ENCODE assay signal across 12 cellular contexts in the genomic region with DNA sequence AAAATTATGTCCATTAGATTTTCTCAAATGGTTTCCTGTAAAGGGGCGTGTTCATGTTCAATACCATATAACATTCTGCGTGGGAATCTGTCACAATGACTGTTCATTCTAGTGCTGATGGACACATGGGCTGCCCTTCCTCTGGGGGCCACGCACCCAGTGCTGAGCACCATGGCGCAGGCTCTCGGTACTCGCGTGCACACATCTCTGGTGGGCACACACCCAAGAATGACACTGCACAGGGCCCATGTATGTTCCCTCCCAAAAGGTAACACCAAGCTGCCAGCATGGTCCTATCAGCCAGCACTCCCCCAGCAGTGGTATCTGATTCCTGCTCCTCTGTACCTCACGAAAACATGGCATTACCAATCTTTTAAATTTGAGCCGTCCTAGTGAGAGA. TPM values are rescaled to one million over a fixed set of nuclear protein-coding genes. Genes with fewer than 3 reads are reported as not detected.
"Had no signal": no experiment of that assay in that cellular context is flagged by ENCODE, and none has a peak within 500 bp of the region (broad histone marks: within the 10 kb centered on the region; RNA-seq: fewer than 3 reads in every experiment).

No MANE protein-coding gene starts in this region.

- H3K9me3 Mint-ChIP-seq: activated naive CD4-positive, alpha-beta T cell treated with anti-CD3 and anti-CD28 coated beads for 36 hours; stimulated activated memory B cell treated with anti-CD40 and anti-IgM and Interleukin-4, amounts not matched to agents 10 μg/mL and 1 μg/mL and 100 μg/mL, for 72 hours; T-helper 1 cell treated with Interleukin-12 subunit alpha and Interleukin-12 subunit beta and Interleukin-4 antibody, amounts not matched to agents 30 μg/mL and 1 μg/mL, for 36 hours had no signal

- H3K4me3 ChIP-seq: ovary, right lobe of liver, thyroid gland had no signal

- H3K4me3 Mint-ChIP-seq: activated CD8-positive, alpha-beta T cell treated with anti-CD3 and anti-CD28 coated beads, Interleukin-2, amount 10 ng/mL, durations not matched to agents 7 days and 5 days; activated naive CD4-positive, alpha-beta T cell treated with anti-CD3 and anti-CD28 coated beads for 36 hours; stimulated activated memory B cell treated with anti-CD40 and anti-IgM and Interleukin-4, amounts not matched to agents 10 μg/mL and 1 μg/mL and 100 μg/mL, for 72 hours; T-helper 1 cell treated with Interleukin-12 subunit alpha and Interleukin-12 subunit beta and Interleukin-4 antibody, amounts not matched to agents 30 μg/mL and 1 μg/mL, for 36 hours had no signal

- DNase-seq: activated CD4-positive, alpha-beta T cell treated with anti-CD3 and anti-CD28 coated beads for 4 hours; activated CD8-positive, alpha-beta T cell treated with anti-CD3 and anti-CD28 coated beads, Interleukin-2, amount 10 ng/mL, durations not matched to agents 7 days and 5 days; activated naive CD4-positive, alpha-beta T cell treated with anti-CD3 and anti-CD28 coated beads for 36 hours; foreskin fibroblast; stimulated activated CD4-positive, alpha-beta T cell treated with anti-CD3 and anti-CD28 coated beads, Interleukin-2, amount 100 ng/mL, for 48 hours; thyroid gland had no signal

- H3K27me3 ChIP-seq: ovary, right lobe of liver, thyroid gland had no signal

- H3K36me3 Mint-ChIP-seq: stimulated activated memory B cell treated with anti-CD40 and anti-IgM and Interleukin-4, amounts not matched to agents 10 μg/mL and 1 μg/mL and 100 μg/mL, for 72 hours had no signal

- H3K36me3 ChIP-seq: ovary, right lobe of liver had no signal

- H3K27ac Mint-ChIP-seq: activated CD8-positive, alpha-beta T cell treated with anti-CD3 and anti-CD28 coated beads, Interleukin-2, amount 10 ng/mL, durations not matched to agents 7 days and 5 days; activated naive CD4-positive, alpha-beta T cell treated with anti-CD3 and anti-CD28 coated beads for 36 hours; stimulated activated memory B cell treated with anti-CD40 and anti-IgM and Interleukin-4, amounts not matched to agents 10 μg/mL and 1 μg/mL and 100 μg/mL, for 72 hours; T-helper 1 cell treated with Interleukin-12 subunit alpha and Interleukin-12 subunit beta and Interleukin-4 antibody, amounts not matched to agents 30 μg/mL and 1 μg/mL, for 36 hours had no signal

- ATAC-seq: activated CD8-positive, alpha-beta T cell treated with anti-CD3 and anti-CD28 coated beads, Interleukin-2, amount 10 ng/mL, durations not matched to agents 7 days and 5 days; right lobe of liver; stimulated activated memory B cell treated with anti-CD40 and anti-IgM and Interleukin-4, amounts not matched to agents 10 μg/mL and 1 μg/mL and 100 μg/mL, for 72 hours had no signal

- H3K27ac ChIP-seq: ovary, right lobe of liver, thyroid gland had no signal

- H3K9me3 ChIP-seq: ovary, right lobe of liver, thyroid gland had no signal

- H3K27me3 Mint-ChIP-seq: stimulated activated memory B cell treated with anti-CD40 and anti-IgM and Interleukin-4, amounts not matched to agents 10 μg/mL and 1 μg/mL and 100 μg/mL, for 72 hours had no signal

RNA-seq across cellular contexts. Expression of a gene that starts 38.2 kb away (rescaled TPM):
- total RNA-seq: activated CD8-positive, alpha-beta T cell treated with anti-CD3 and anti-CD28 coated beads, Interleukin-2, amount 10 ng/mL, durations not matched to agents 7 days and 5 days; activated naive CD4-positive, alpha-beta T cell treated with anti-CD3 and anti-CD28 coated beads for 36 hours; pulmonary artery endothelial cell had no signal
- polyA plus RNA-seq: neural cell had no signal
